ENCODE assay signal across 14 cellular contexts in genomic region chr16:16120044-16120381, GRCh38.
DNase-seq lines count a peak whose midpoint lies in the region; ATAC-seq and TF ChIP-seq lines count a peak whose summit lies in the region.
"Had no signal": no experiment of that assay in that cellular context is flagged by ENCODE, and none has a peak within 500 bp of the region (broad histone marks: within the 10 kb centered on the region; RNA-seq: fewer than 3 reads in every experiment).

No MANE protein-coding gene starts in this region.

- intact Hi-C loops in heart right ventricle (cut with DNase I): loop anchor here in 4 of 10 donors (5.0 kb wide), 3 partner anchors 168 to 363 kb away; no protein-coding TSS in a partner anchor
- intact Hi-C loops in Right ventricle myocardium superior (cut with DNase I): no loop called here
- intact Hi-C loops in lower lobe of right lung (cut with DNase I): loop anchor here (10.0 kb wide), 1 partner anchor 245 kb away; no protein-coding TSS in a partner anchor

- peaks cover 0 to 29% (median 12%) of the 10 kb centered on the region in 11 donors for H3K9me3 ChIP-seq in heart right ventricle
- H3K9me3 ChIP-seq in lower lobe of right lung: peaks cover 6% of the 10 kb centered on the region
- H3K9me3 ChIP-seq: BE2C had no signal

- ATAC-seq in heart right ventricle (no peak), Right ventricle myocardium superior (ENCODE audit: poor library complexity) (no peak), lower lobe of right lung (no peak), GM19467 (IDR thresholded peaks at IDR 0.05; ENCODE audit: unreplicated experiment) (no peak)

- H3K27ac ChIP-seq in heart right ventricle: peak overlapping the region in 6 of 10 donors; percentile 2 to 35 (median 18)
- peak overlapping the region; percentile 32 for H3K27ac ChIP-seq in lower lobe of right lung

- no peak for TF ChIP-seq CTCF in heart right ventricle (IDR thresholded peaks at IDR 0.05)
- TF ChIP-seq CTCF in lower lobe of right lung (IDR thresholded peaks at IDR 0.05): no peak
- TF ChIP-seq CTCF in type B pancreatic cell (conservative IDR thresholded peaks at IDR 0.05): no peak

- H3K27me3 ChIP-seq in heart right ventricle (no peaks in the 10 kb centered on the region), lower lobe of right lung (ENCODE audit: low read depth) (no peaks in the 10 kb centered on the region)
- H3K27me3 ChIP-seq: BE2C had no signal

- peak overlapping the region; percentile 6 for H3K4me3 Mint-ChIP-seq in type B pancreatic cell
- no peak overlapping the region for H3K4me3 Mint-ChIP-seq in T-helper 2 cell treated with Interferon-gamma antibody and Interleukin-4, amounts not matched to agents 5 μg/mL and 100 μg/mL, for 36 hours

- DNase-seq in heart right ventricle (no peak), Right ventricle myocardium superior (no peak), NCI-H774 (lab: John Stamatoyannopoulos, UW) (peak; percentile 57), lower lobe of right lung (no peak), type B pancreatic cell (ENCODE audit: extremely low spot score, unreplicated experiment) (no peak), 8988T (no peak)
- DNase-seq in T-helper 2 cell treated with Interferon-gamma antibody and Interleukin-4, amounts not matched to agents 5 μg/mL and 100 μg/mL, for 36 hours (ENCODE audit: low spot score): no peak
- DNase-seq: activated CD4-positive, alpha-beta T cell treated with anti-CD3 and anti-CD28 coated beads for 48 hours; islet precursor cell; retina; stimulated activated CD4-positive, alpha-beta T cell treated with anti-CD3 and anti-CD28 coated beads, Interleukin-4, amount 100 ng/mL, for 1 hour; stimulated activated naive CD4-positive, alpha-beta T cell had no signal

- H3K4me1 Mint-ChIP-seq in type B pancreatic cell (ENCODE audit: unreplicated experiment): no peaks in the 10 kb centered on the region
- peaks cover 6% of the 10 kb centered on the region for H3K4me1 Mint-ChIP-seq in T-helper 2 cell treated with Interferon-gamma antibody and Interleukin-4, amounts not matched to agents 5 μg/mL and 100 μg/mL, for 36 hours (ENCODE audit: low read depth)

- H3K27ac Mint-ChIP-seq in type B pancreatic cell: peak overlapping the region; percentile 86
- H3K27ac Mint-ChIP-seq in T-helper 2 cell treated with Interferon-gamma antibody and Interleukin-4, amounts not matched to agents 5 μg/mL and 100 μg/mL, for 36 hours: no peak overlapping the region

- H3K9me3 Mint-ChIP-seq in type B pancreatic cell: peaks cover 4% of the 10 kb centered on the region
- peaks cover 32% of the 10 kb centered on the region for H3K9me3 Mint-ChIP-seq in T-helper 2 cell treated with Interferon-gamma antibody and Interleukin-4, amounts not matched to agents 5 μg/mL and 100 μg/mL, for 36 hours

- no peaks in the 10 kb centered on the region for H3K27me3 Mint-ChIP-seq in type B pancreatic cell
- H3K27me3 Mint-ChIP-seq in T-helper 2 cell treated with Interferon-gamma antibody and Interleukin-4, amounts not matched to agents 5 μg/mL and 100 μg/mL, for 36 hours (ENCODE audit: low read depth): no peaks in the 10 kb centered on the region

- 72 to 81% methylated on average over 8 of the region's 8 CpGs for WGBS in heart right ventricle, 2 donors

- no peak overlapping the region for H3K4me3 ChIP-seq in heart right ventricle
- H3K4me3 ChIP-seq in lower lobe of right lung: no peak overlapping the region

- H3K36me3 ChIP-seq in heart right ventricle (peaks cover 0 to 87% (median 45%) of the 10 kb centered on the region in 9 donors), lower lobe of right lung (peaks cover 81% of the 10 kb centered on the region)

- peaks cover 0 to 14% (median 10%) of the 10 kb centered on the region in 9 donors for H3K4me1 ChIP-seq in heart right ventricle
- peaks cover 9% of the 10 kb centered on the region for H3K4me1 ChIP-seq in lower lobe of right lung

- peaks cover 54% of the 10 kb centered on the region for H3K36me3 Mint-ChIP-seq in type B pancreatic cell
- peaks cover 94% of the 10 kb centered on the region for H3K36me3 Mint-ChIP-seq in T-helper 2 cell treated with Interferon-gamma antibody and Interleukin-4, amounts not matched to agents 5 μg/mL and 100 μg/mL, for 36 hours (ENCODE audit: low read depth)
